Comparison of ENCODE assay signal across 16 cellular contexts in the genomic region with DNA sequence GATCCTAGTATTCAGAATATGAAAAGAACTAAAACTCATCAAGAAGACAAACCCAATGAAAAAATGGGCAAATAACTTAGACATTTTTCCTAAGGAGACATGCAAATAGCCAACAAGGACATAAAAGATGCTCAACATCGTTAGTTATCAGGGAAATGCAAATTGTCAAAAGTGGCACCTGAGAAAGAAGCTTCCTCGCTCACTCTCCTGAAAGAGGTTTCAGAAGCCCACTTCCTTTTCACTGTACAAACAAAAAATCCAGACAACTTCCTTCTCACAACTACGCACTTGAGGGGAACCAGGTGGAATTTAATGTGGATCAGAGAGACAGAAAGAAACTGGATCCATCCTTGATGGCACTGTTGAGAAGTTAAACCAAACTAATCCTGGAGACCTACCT. TPM values are rescaled to one million over a fixed set of nuclear protein-coding genes. Genes with fewer than 3 reads are reported as not detected.
DNase-seq lines count a peak whose midpoint lies in the region; ATAC-seq, FAIRE-seq and TF ChIP-seq lines count a peak whose summit lies in the region.
"Had no signal": no experiment of that assay in that cellular context is flagged by ENCODE, and none has a peak within 500 bp of the region (broad histone marks: within the 10 kb centered on the region; RNA-seq: fewer than 3 reads in every experiment).

No MANE protein-coding gene starts in this region.

- H3K4me1 Mint-ChIP-seq in CD4-positive, CD25-positive, alpha-beta regulatory T cell, result peaks cover 28 to 85% (median 72%) of the 10 kb centered on the region in 4 donors
- peaks cover 42% of the 10 kb centered on the region for H3K4me1 Mint-ChIP-seq in activated naive CD8-positive, alpha-beta T cell treated with anti-CD3 and anti-CD28 coated beads, Interleukin-2, amount 10 ng/mL, durations not matched to agents 7 days and 5 days
- H3K4me1 Mint-ChIP-seq in naive thymus-derived CD8-positive, alpha-beta T cell, result peaks cover 39 to 84% (median 74%) of the 10 kb centered on the region in 4 donors

- TF ChIP-seq EP300 in suprapubic skin (IDR thresholded peaks at IDR 0.05), result no peak

- H3K27me3 Mint-ChIP-seq in CD4-positive, CD25-positive, alpha-beta regulatory T cell, result no peaks in the 10 kb centered on the region
- no peaks in the 10 kb centered on the region for H3K27me3 Mint-ChIP-seq in activated naive CD8-positive, alpha-beta T cell treated with anti-CD3 and anti-CD28 coated beads, Interleukin-2, amount 10 ng/mL, durations not matched to agents 7 days and 5 days
- H3K27me3 Mint-ChIP-seq in naive thymus-derived CD8-positive, alpha-beta T cell, result no peaks in the 10 kb centered on the region
- H3K27me3 Mint-ChIP-seq: brain; dendritic cell treated with granulocyte-macrophage colony-stimulating factor and Interleukin-4, amounts not matched to agents 40 ng/mL and 50 ng/mL, for 4 days had no signal

- peak overlapping the region in 2 of 3 donors; percentile 36 to 62 for H3K27ac Mint-ChIP-seq in CD4-positive, CD25-positive, alpha-beta regulatory T cell
- peak overlapping the region; percentile 23 for H3K27ac Mint-ChIP-seq in activated naive CD8-positive, alpha-beta T cell treated with anti-CD3 and anti-CD28 coated beads, Interleukin-2, amount 10 ng/mL, durations not matched to agents 7 days and 5 days
- peak overlapping the region; percentile 74 to 89 (median 86) for H3K27ac Mint-ChIP-seq in naive thymus-derived CD8-positive, alpha-beta T cell
- H3K27ac Mint-ChIP-seq: dendritic cell treated with granulocyte-macrophage colony-stimulating factor and Interleukin-4, amounts not matched to agents 40 ng/mL and 50 ng/mL, for 4 days; neural progenitor cell had no signal

- no peak overlapping the region for H3K27ac ChIP-seq in CD4-positive, CD25-positive, alpha-beta regulatory T cell (ENCODE audit: insufficient read depth, low read length, poor library complexity, severe bottlenecking)
- H3K27ac ChIP-seq in GM23248, result peak overlapping the region; percentile 37
- H3K27ac ChIP-seq in suprapubic skin, result no peak overlapping the region
- H3K27ac ChIP-seq in pancreas, result no peak overlapping the region
- H3K27ac ChIP-seq: neural progenitor cell had no signal

- no peak for TF ChIP-seq POLR2A in suprapubic skin (IDR thresholded peaks at IDR 0.05)

- no peaks in the 10 kb centered on the region for H3K36me3 Mint-ChIP-seq in CD4-positive, CD25-positive, alpha-beta regulatory T cell
- peaks cover 23% of the 10 kb centered on the region for H3K36me3 Mint-ChIP-seq in activated naive CD8-positive, alpha-beta T cell treated with anti-CD3 and anti-CD28 coated beads, Interleukin-2, amount 10 ng/mL, durations not matched to agents 7 days and 5 days
- H3K36me3 Mint-ChIP-seq in naive thymus-derived CD8-positive, alpha-beta T cell, result no peaks in the 10 kb centered on the region

- no peaks in the 10 kb centered on the region for H3K27me3 ChIP-seq in CD4-positive, CD25-positive, alpha-beta regulatory T cell (ENCODE audit: control insufficient read depth, insufficient read depth, low read length)
- H3K27me3 ChIP-seq in GM23248 (replicated peaks; ENCODE audit: insufficient read depth) (no peaks in the 10 kb centered on the region), suprapubic skin (no peaks in the 10 kb centered on the region), pancreas (no peaks in the 10 kb centered on the region)
- H3K27me3 ChIP-seq: neural progenitor cell had no signal

- H3K79me2 ChIP-seq in GM23248 (ENCODE audit: insufficient read depth), result peaks cover 91% of the 10 kb centered on the region

- no peak overlapping the region for H2AFZ ChIP-seq in GM23248
- H2AFZ ChIP-seq: neural progenitor cell had no signal

- no peak overlapping the region for H3K9ac ChIP-seq in GM23248
- H3K9ac ChIP-seq: neural progenitor cell had no signal

- in situ Hi-C loops in GM23248 (cut with MboI), result no loop called here

- peaks cover 40% of the 10 kb centered on the region for H3K4me1 ChIP-seq in CD4-positive, CD25-positive, alpha-beta regulatory T cell (ENCODE audit: control insufficient read depth, insufficient read depth, low read length, poor library complexity, severe bottlenecking)
- H3K4me1 ChIP-seq in GM23248 (ENCODE audit: insufficient read depth), result peaks cover 27% of the 10 kb centered on the region
- H3K4me1 ChIP-seq in suprapubic skin, result no peaks in the 10 kb centered on the region
- H3K4me1 ChIP-seq in pancreas, result no peaks in the 10 kb centered on the region

- no peak for DNase-seq in CD4-positive, CD25-positive, alpha-beta regulatory T cell
- no peak for DNase-seq in GM23248
- no peak for DNase-seq in activated naive CD8-positive, alpha-beta T cell treated with anti-CD3 and anti-CD28 coated beads, Interleukin-2, amount 10 ng/mL, durations not matched to agents 7 days and 5 days
- DNase-seq in naive thymus-derived CD8-positive, alpha-beta T cell, result no peak
- no peak for DNase-seq in anterior cingulate cortex (lab: John Stamatoyannopoulos, UW)
- no peak for DNase-seq in suprapubic skin (ENCODE audit: low spot score in 2 of 2)
- no peak for DNase-seq in pancreas
- DNase-seq: activated CD4-positive, alpha-beta T cell treated with anti-CD3 and anti-CD28 coated beads, Interleukin-2, amount 50 U/mL, for 4 hours; DMS153; NCI-H2081; substantia nigra had no signal

- H3K9me3 ChIP-seq in CD4-positive, CD25-positive, alpha-beta regulatory T cell (ENCODE audit: control insufficient read depth in 2 of 2, low read length in 2 of 2), result no peaks in the 10 kb centered on the region
- no peaks in the 10 kb centered on the region for H3K9me3 ChIP-seq in GM23248 (ENCODE audit: low read depth)
- no peaks in the 10 kb centered on the region for H3K9me3 ChIP-seq in suprapubic skin
- no peaks in the 10 kb centered on the region for H3K9me3 ChIP-seq in pancreas

- no peak for TF ChIP-seq CTCF in suprapubic skin (IDR thresholded peaks at IDR 0.05)
- TF ChIP-seq CTCF in pancreas (IDR thresholded peaks at IDR 0.05), result no peak

- H3F3A ChIP-seq in GM23248 (ENCODE audit: insufficient read depth), result peaks cover 16% of the 10 kb centered on the region

- H3K4me3 Mint-ChIP-seq in CD4-positive, CD25-positive, alpha-beta regulatory T cell, result peak overlapping the region in 1 of 4 donors; percentile 29
- peak overlapping the region; percentile 20 for H3K4me3 Mint-ChIP-seq in activated naive CD8-positive, alpha-beta T cell treated with anti-CD3 and anti-CD28 coated beads, Interleukin-2, amount 10 ng/mL, durations not matched to agents 7 days and 5 days
- H3K4me3 Mint-ChIP-seq in naive thymus-derived CD8-positive, alpha-beta T cell, result peak overlapping the region in 9 of 10 donors; percentile 43 to 77 (median 62)
- H3K4me3 Mint-ChIP-seq: brain; dendritic cell treated with granulocyte-macrophage colony-stimulating factor and Interleukin-4, amounts not matched to agents 40 ng/mL and 50 ng/mL, for 4 days; neural progenitor cell had no signal

- peak overlapping the region; percentile 14 for H3K4me2 ChIP-seq in GM23248 (ENCODE audit: unreplicated experiment)
- H3K4me2 ChIP-seq: neural progenitor cell had no signal

- intact Hi-C loops in pancreas (cut with DNase I), result no loop called here

- H3K9me2 ChIP-seq in GM23248 (ENCODE audit: insufficient read depth), result no peaks in the 10 kb centered on the region

- H3K36me3 ChIP-seq in CD4-positive, CD25-positive, alpha-beta regulatory T cell (ENCODE audit: control insufficient read depth, insufficient read depth, low read length), result no peaks in the 10 kb centered on the region
- H3K36me3 ChIP-seq in GM23248 (ENCODE audit: low read depth), result no peaks in the 10 kb centered on the region
- no peaks in the 10 kb centered on the region for H3K36me3 ChIP-seq in suprapubic skin
- no peaks in the 10 kb centered on the region for H3K36me3 ChIP-seq in pancreas
- H3K36me3 ChIP-seq: neural progenitor cell had no signal

- H4K20me1 ChIP-seq in GM23248 (ENCODE audit: insufficient read depth), result no peaks in the 10 kb centered on the region; the same call in 1 of the 2 replicates

- 96 to 97% methylated on average over 3 of the region's 3 CpGs for WGBS in GM23248 (ENCODE audit: low coverage in 1 of 2, low lambda C conversion rate in 2 of 2, missing lambda C conversion rate in 2 of 2), 2 experiments
- WGBS in suprapubic skin, result 79% methylated on average over 3 of the region's 3 CpGs
- WGBS in pancreas, 2 donors, result 72 to 77% methylated on average over 3 of the region's 3 CpGs

- POLR2A ChIA-PET in activated naive CD8-positive, alpha-beta T cell treated with anti-CD3 and anti-CD28 coated beads, Interleukin-2, amount 10 ng/mL, durations not matched to agents 7 days and 5 days (lab: Charles Lee), result no interaction called here
- POLR2A ChIA-PET in naive thymus-derived CD8-positive, alpha-beta T cell (lab: Charles Lee), result no interaction called here

- FAIRE-seq in pancreas (lab: Jason Lieb, UNC), result no peak

- ATAC-seq in CD4-positive, CD25-positive, alpha-beta regulatory T cell (ENCODE audit: low read depth in 2 of 2), result no peak
- no peak for ATAC-seq in activated naive CD8-positive, alpha-beta T cell treated with anti-CD3 and anti-CD28 coated beads, Interleukin-2, amount 10 ng/mL, durations not matched to agents 7 days and 5 days (ENCODE audit: low read depth)
- no peak for ATAC-seq in naive thymus-derived CD8-positive, alpha-beta T cell
- no peak for ATAC-seq in pancreas
- ATAC-seq: SK-N-SH treated with all-trans-retinoic acid at 6 μM for 48 hours had no signal

- H3K4me3 ChIP-seq in CD4-positive, CD25-positive, alpha-beta regulatory T cell (ENCODE audit: low read depth, low read length), result peak overlapping the region; percentile 4
- H3K4me3 ChIP-seq in GM23248 (no peak overlapping the region), suprapubic skin (no peak overlapping the region), pancreas (no peak overlapping the region)
- H3K4me3 ChIP-seq: lung, neural progenitor cell had no signal

- no peaks in the 10 kb centered on the region for H3K9me3 Mint-ChIP-seq in CD4-positive, CD25-positive, alpha-beta regulatory T cell
- H3K9me3 Mint-ChIP-seq in activated naive CD8-positive, alpha-beta T cell treated with anti-CD3 and anti-CD28 coated beads, Interleukin-2, amount 10 ng/mL, durations not matched to agents 7 days and 5 days, result peaks cover 4% of the 10 kb centered on the region
- H3K9me3 Mint-ChIP-seq in naive thymus-derived CD8-positive, alpha-beta T cell, result no peaks in the 10 kb centered on the region
- H3K9me3 Mint-ChIP-seq: dendritic cell treated with granulocyte-macrophage colony-stimulating factor and Interleukin-4, amounts not matched to agents 40 ng/mL and 50 ng/mL, for 4 days had no signal

RNA-seq across cellular contexts. Expression of a gene that starts 41.5 kb away (rescaled TPM):
- 95.1 TPM for total RNA-seq in CD4-positive, CD25-positive, alpha-beta regulatory T cell
- polyA plus RNA-seq in CD4-positive, CD25-positive, alpha-beta regulatory T cell, result 10 to 100 TPM; 18.7 to 28.9 (median 26.1) TPM
- 17.3 and 19.8 TPM in 2 replicates for total RNA-seq in GM23248 (2014; rRNA removed; shearing (Covaris generic))
- polyA plus RNA-seq in GM23248 (2016; fragmentation: Nextera tagmentation; extraction: Ambion mirVana) (12.2 and 12.8 TPM in 2 replicates), pancreas (1 to 10 TPM in 1 of 2 donors, under 1 TPM in 1; 0.46 to 1.5 TPM)
- total RNA-seq in activated naive CD8-positive, alpha-beta T cell treated with anti-CD3 and anti-CD28 coated beads, Interleukin-2, amount 10 ng/mL, durations not matched to agents 7 days and 5 days, result 10 to 100 TPM; 43.9 to 50.5 TPM
- total RNA-seq in naive thymus-derived CD8-positive, alpha-beta T cell, result 10 to 100 TPM; 72.6 to 77.9 TPM
- polyA plus RNA-seq in naive thymus-derived CD8-positive, alpha-beta T cell, result 10 to 100 TPM; 19.8 to 29.6 (median 20.0) TPM
- total RNA-seq in suprapubic skin (1 to 10 TPM; 1.9 to 4.6 (median 3.4) TPM), pancreas (1 to 10 TPM in 4 of 6 donors, under 1 TPM in 2; 0.82 to 5.2 (median 1.7) TPM)

Comparison
In these comparisons a context has a peak if more than half of its experiments do, and no peak if none do; other contexts are left out.
1. H3K27ac Mint-ChIP-seq: peak in every context shown above with its lines; median percentile 86 in naive thymus-derived CD8-positive, alpha-beta T cell; 49 in CD4-positive, CD25-positive, alpha-beta regulatory T cell; 23 in activated naive CD8-positive, alpha-beta T cell treated with anti-CD3 and anti-CD28 coated beads, Interleukin-2, amount 10 ng/mL, durations not matched to agents 7 days and 5 days.